1 cellular context compared by ENCODE assay signal in the genomic region with DNA sequence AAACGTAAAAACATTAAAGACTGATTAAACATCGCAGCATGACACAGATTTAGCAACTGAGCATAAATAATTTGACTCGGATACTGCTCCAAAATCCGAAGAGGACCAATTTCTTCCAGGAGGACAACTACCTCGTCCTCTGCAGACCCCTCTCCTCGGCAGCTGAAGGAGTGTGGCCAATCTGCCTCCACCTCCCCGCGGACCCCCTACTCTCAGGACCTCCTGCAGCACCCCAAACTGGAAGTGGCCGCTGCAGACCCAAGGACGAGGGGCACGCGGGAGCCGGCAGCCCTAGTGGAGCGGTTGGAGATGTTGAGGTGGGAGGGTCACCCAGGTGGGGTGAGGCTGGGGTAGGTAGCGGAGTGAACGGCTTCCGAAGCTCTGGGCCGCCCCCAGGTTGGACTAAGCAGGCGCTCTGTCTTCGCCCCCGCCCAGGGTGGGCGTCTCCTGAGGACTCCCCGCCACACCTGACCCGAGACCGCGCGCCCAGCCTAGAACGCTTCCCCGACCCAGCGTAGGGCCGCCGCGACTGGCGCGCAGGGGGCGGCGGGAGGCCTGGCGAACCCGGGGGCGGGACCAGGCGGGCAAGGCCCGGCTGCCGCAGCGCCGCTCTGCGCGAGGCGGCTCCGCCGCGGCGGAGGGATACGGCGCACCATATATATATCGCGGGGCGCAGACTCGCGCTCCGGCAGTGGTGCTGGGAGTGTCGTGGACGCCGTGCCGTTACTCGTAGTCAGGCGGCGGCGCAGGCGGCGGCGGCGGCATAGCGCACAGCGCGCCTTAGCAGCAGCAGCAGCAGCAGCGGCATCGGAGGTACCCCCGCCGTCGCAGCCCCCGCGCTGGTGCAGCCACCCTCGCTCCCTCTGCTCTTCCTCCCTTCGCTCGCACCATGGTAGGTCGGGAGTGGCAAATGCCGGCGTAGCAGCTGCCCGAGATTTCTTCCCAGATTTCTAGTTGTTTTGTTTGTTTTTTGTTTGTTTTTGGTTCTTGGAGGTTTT.
TF ChIP-seq lines count a peak whose summit lies in the region.

Gene CALM1, plus strand, starts transcription at position 688 of the 998 bp plus-strand sequence. Its CDS starts 202 bp downstream, at position 890.

TF ChIP-seq in WTC11, 78 proteins besides CTCF, POLR2A, EP300 and RAD21 (continued from another document and continues in another):
- no peak for TF ChIP-seq ZNF121 (CRISPR knock-in tag; IDR thresholded peaks at IDR 0.05)
- TF ChIP-seq E2F5 (CRISPR knock-in tag; IDR thresholded peaks at IDR 0.05) = peak; percentile 91
- TF ChIP-seq, protein P1, sequence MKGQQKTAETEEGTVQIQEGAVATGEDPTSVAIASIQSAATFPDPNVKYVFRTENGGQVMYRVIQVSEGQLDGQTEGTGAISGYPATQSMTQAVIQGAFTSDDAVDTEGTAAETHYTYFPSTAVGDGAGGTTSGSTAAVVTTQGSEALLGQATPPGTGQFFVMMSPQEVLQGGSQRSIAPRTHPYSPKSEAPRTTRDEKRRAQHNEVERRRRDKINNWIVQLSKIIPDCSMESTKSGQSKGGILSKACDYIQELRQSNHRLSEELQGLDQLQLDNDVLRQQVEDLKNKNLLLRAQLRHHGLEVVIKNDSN (CRISPR knock-in tag; IDR thresholded peaks at IDR 0.05) = peak; percentile 57
- TF ChIP-seq GTF2I (CRISPR knock-in tag; conservative IDR thresholded peaks at IDR 0.05) = no peak
- TF ChIP-seq ZNF281 (CRISPR knock-in tag; IDR thresholded peaks at IDR 0.05) = 0 out of 2 replicates have a peak, but pooled peaks have one; percentile 76
- TF ChIP-seq, protein P2, sequence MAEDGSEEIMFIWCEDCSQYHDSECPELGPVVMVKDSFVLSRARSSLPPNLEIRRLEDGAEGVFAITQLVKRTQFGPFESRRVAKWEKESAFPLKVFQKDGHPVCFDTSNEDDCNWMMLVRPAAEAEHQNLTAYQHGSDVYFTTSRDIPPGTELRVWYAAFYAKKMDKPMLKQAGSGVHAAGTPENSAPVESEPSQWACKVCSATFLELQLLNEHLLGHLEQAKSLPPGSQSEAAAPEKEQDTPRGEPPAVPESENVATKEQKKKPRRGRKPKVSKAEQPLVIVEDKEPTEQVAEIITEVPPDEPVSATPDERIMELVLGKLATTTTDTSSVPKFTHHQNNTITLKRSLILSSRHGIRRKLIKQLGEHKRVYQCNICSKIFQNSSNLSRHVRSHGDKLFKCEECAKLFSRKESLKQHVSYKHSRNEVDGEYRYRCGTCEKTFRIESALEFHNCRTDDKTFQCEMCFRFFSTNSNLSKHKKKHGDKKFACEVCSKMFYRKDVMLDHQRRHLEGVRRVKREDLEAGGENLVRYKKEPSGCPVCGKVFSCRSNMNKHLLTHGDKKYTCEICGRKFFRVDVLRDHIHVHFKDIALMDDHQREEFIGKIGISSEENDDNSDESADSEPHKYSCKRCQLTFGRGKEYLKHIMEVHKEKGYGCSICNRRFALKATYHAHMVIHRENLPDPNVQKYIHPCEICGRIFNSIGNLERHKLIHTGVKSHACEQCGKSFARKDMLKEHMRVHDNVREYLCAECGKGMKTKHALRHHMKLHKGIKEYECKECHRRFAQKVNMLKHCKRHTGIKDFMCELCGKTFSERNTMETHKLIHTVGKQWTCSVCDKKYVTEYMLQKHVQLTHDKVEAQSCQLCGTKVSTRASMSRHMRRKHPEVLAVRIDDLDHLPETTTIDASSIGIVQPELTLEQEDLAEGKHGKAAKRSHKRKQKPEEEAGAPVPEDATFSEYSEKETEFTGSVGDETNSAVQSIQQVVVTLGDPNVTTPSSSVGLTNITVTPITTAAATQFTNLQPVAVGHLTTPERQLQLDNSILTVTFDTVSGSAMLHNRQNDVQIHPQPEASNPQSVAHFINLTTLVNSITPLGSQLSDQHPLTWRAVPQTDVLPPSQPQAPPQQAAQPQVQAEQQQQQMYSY (CRISPR knock-in tag; IDR thresholded peaks at IDR 0.05) = 0 out of 2 replicates have a peak, but pooled peaks have one; percentile 18
- TF ChIP-seq, protein P3, sequence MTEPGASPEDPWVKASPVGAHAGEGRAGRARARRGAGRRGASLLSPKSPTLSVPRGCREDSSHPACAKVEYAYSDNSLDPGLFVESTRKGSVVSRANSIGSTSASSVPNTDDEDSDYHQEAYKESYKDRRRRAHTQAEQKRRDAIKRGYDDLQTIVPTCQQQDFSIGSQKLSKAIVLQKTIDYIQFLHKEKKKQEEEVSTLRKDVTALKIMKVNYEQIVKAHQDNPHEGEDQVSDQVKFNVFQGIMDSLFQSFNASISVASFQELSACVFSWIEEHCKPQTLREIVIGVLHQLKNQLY (CRISPR knock-in tag; IDR thresholded peaks at IDR 0.05) = no peak
- TF ChIP-seq ZNF425 (CRISPR knock-in tag; conservative IDR thresholded peaks at IDR 0.05) = no peak
- peak; percentile 69 for TF ChIP-seq GABPB1 (CRISPR knock-in tag; IDR thresholded peaks at IDR 0.05)
- TF ChIP-seq ZNF416 (CRISPR knock-in tag; IDR thresholded peaks at IDR 0.05) = peak; percentile 96
- TF ChIP-seq ZBTB43 (CRISPR knock-in tag; IDR thresholded peaks at IDR 0.05) = no peak; the same call in 1 of the 2 replicates
- TF ChIP-seq, protein P4, sequence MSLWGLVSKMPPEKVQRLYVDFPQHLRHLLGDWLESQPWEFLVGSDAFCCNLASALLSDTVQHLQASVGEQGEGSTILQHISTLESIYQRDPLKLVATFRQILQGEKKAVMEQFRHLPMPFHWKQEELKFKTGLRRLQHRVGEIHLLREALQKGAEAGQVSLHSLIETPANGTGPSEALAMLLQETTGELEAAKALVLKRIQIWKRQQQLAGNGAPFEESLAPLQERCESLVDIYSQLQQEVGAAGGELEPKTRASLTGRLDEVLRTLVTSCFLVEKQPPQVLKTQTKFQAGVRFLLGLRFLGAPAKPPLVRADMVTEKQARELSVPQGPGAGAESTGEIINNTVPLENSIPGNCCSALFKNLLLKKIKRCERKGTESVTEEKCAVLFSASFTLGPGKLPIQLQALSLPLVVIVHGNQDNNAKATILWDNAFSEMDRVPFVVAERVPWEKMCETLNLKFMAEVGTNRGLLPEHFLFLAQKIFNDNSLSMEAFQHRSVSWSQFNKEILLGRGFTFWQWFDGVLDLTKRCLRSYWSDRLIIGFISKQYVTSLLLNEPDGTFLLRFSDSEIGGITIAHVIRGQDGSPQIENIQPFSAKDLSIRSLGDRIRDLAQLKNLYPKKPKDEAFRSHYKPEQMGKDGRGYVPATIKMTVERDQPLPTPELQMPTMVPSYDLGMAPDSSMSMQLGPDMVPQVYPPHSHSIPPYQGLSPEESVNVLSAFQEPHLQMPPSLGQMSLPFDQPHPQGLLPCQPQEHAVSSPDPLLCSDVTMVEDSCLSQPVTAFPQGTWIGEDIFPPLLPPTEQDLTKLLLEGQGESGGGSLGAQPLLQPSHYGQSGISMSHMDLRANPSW (CRISPR knock-in tag; conservative IDR thresholded peaks at IDR 0.05; ENCODE audit: low read depth) = no peak
- TF ChIP-seq JAZF1 (CRISPR knock-in tag; IDR thresholded peaks at IDR 0.05) = no peak
- peak; percentile 84; the same call in 1 of the 2 replicates for TF ChIP-seq ZBTB21 (CRISPR knock-in tag; IDR thresholded peaks at IDR 0.05; ENCODE audit: borderline replicate concordance)
- peak; percentile 94 for TF ChIP-seq NFATC4 (CRISPR knock-in tag; IDR thresholded peaks at IDR 0.05)
- peak; percentile 97 for TF ChIP-seq FOXP1 (CRISPR knock-in tag; IDR thresholded peaks at IDR 0.05; ENCODE audit: borderline replicate concordance)
- TF ChIP-seq ZNF317 (CRISPR knock-in tag; IDR thresholded peaks at IDR 0.05; ENCODE audit: borderline replicate concordance, low read depth) = peak; percentile 64
- TF ChIP-seq, protein P5, sequence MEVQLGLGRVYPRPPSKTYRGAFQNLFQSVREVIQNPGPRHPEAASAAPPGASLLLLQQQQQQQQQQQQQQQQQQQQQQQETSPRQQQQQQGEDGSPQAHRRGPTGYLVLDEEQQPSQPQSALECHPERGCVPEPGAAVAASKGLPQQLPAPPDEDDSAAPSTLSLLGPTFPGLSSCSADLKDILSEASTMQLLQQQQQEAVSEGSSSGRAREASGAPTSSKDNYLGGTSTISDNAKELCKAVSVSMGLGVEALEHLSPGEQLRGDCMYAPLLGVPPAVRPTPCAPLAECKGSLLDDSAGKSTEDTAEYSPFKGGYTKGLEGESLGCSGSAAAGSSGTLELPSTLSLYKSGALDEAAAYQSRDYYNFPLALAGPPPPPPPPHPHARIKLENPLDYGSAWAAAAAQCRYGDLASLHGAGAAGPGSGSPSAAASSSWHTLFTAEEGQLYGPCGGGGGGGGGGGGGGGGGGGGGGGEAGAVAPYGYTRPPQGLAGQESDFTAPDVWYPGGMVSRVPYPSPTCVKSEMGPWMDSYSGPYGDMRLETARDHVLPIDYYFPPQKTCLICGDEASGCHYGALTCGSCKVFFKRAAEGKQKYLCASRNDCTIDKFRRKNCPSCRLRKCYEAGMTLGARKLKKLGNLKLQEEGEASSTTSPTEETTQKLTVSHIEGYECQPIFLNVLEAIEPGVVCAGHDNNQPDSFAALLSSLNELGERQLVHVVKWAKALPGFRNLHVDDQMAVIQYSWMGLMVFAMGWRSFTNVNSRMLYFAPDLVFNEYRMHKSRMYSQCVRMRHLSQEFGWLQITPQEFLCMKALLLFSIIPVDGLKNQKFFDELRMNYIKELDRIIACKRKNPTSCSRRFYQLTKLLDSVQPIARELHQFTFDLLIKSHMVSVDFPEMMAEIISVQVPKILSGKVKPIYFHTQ (CRISPR knock-in tag; IDR thresholded peaks at IDR 0.05) = peak; percentile 72; the same call in 1 of the 2 replicates
- TF ChIP-seq TCF7 (CRISPR knock-in tag; IDR thresholded peaks at IDR 0.05; ENCODE audit: low read depth) = no peak
- TF ChIP-seq EMX1 (CRISPR knock-in tag; IDR thresholded peaks at IDR 0.05) = peak; percentile 93
- peak; percentile 99 for TF ChIP-seq SP1 (CRISPR knock-in tag; conservative IDR thresholded peaks at IDR 0.05)
- no peak for TF ChIP-seq NR1H2 (CRISPR knock-in tag; IDR thresholded peaks at IDR 0.05)
- 0 out of 2 replicates have a peak, but pooled peaks have one; percentile 69 for TF ChIP-seq E2F4 (CRISPR knock-in tag; IDR thresholded peaks at IDR 0.05; ENCODE audit: borderline replicate concordance, low read depth)
- TF ChIP-seq, protein P6, sequence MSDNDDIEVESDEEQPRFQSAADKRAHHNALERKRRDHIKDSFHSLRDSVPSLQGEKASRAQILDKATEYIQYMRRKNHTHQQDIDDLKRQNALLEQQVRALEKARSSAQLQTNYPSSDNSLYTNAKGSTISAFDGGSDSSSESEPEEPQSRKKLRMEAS (CRISPR knock-in tag; IDR thresholded peaks at IDR 0.05) = peak; percentile 42; the same call in 1 of the 2 replicates
